Comparison of ENCODE assay signal across 19 cellular contexts in genomic region chr2:129050116-129050515, GRCh38.
"Had no signal": no experiment of that assay in that cellular context is flagged by ENCODE, and none has a peak within 500 bp of the region (broad histone marks: within the 10 kb centered on the region; RNA-seq: fewer than 3 reads in every experiment).

No MANE protein-coding gene starts in this region.

- H3K27me3 Mint-ChIP-seq: activated CD8-positive, alpha-beta memory T cell treated with anti-CD3 and anti-CD28 coated beads, Interleukin-2, amount 10 ng/mL, durations not matched to agents 7 days and 5 days; activated naive CD4-positive, alpha-beta T cell treated with anti-CD3 and anti-CD28 coated beads, Interleukin-2, amount 50 U/mL, for 24 hours; activated T-cell treated with anti-CD3 and anti-CD28 coated beads, Interleukin-2, amount 50 U/mL, for 24 hours; effector memory CD8-positive, alpha-beta T cell; stimulated activated memory B cell treated with anti-CD40 and anti-IgM and Interleukin-4, amounts not matched to agents 10 μg/mL and 1 μg/mL and 100 μg/mL, for 72 hours had no signal

- ATAC-seq: activated CD8-positive, alpha-beta memory T cell treated with anti-CD3 and anti-CD28 coated beads, Interleukin-2, amount 10 ng/mL, durations not matched to agents 7 days and 5 days; effector memory CD8-positive, alpha-beta T cell; gastroesophageal sphincter; sciatic nerve; stimulated activated memory B cell treated with anti-CD40 and anti-IgM and Interleukin-4, amounts not matched to agents 10 μg/mL and 1 μg/mL and 100 μg/mL, for 72 hours had no signal

- DNase-seq: activated CD4-positive, alpha-beta T cell treated with anti-CD3 and anti-CD28 coated beads for 48 hours; activated CD8-positive, alpha-beta memory T cell treated with anti-CD3 and anti-CD28 coated beads, Interleukin-2, amount 10 ng/mL, durations not matched to agents 7 days and 5 days; activated effector memory CD4-positive, alpha-beta T cell treated with Interleukin-2 at 50 U/mL for 16 hours; activated T-cell treated with anti-CD3 and anti-CD28 coated beads, Interleukin-2, amount 50 U/mL, for 24 hours; cerebellar nuclear complex; effector memory CD8-positive, alpha-beta T cell; kidney; left ventricle myocardium inferior; nephron progenitor cell; spleen; stimulated activated CD4-positive, alpha-beta T cell treated with anti-CD3 and anti-CD28 coated beads, Interleukin-1b, Interleukin-23, amount 100 ng/mL, for 48 hours had no signal

- H3K4me1 ChIP-seq: gastroesophageal sphincter, left ventricle myocardium inferior, spleen, tibial nerve, vagina had no signal

- H3K4me1 Mint-ChIP-seq: activated CD8-positive, alpha-beta memory T cell treated with anti-CD3 and anti-CD28 coated beads, Interleukin-2, amount 10 ng/mL, durations not matched to agents 7 days and 5 days; activated naive CD4-positive, alpha-beta T cell treated with anti-CD3 and anti-CD28 coated beads, Interleukin-2, amount 50 U/mL, for 24 hours; nephron progenitor cell; stimulated activated memory B cell treated with anti-CD40 and anti-IgM and Interleukin-4, amounts not matched to agents 10 μg/mL and 1 μg/mL and 100 μg/mL, for 72 hours had no signal

- H3K4me3 ChIP-seq: gastroesophageal sphincter, left ventricle myocardium inferior, spleen, tibial nerve, vagina had no signal

- H3K9me3 ChIP-seq: gastroesophageal sphincter, vagina had no signal

- H3K9me3 Mint-ChIP-seq: activated naive CD4-positive, alpha-beta T cell treated with anti-CD3 and anti-CD28 coated beads, Interleukin-2, amount 50 U/mL, for 24 hours; dendritic cell treated with granulocyte-macrophage colony-stimulating factor and Interleukin-4, amounts not matched to agents 40 ng/mL and 50 ng/mL, for 4 days; effector memory CD8-positive, alpha-beta T cell had no signal

- H3K36me3 Mint-ChIP-seq: activated CD8-positive, alpha-beta memory T cell treated with anti-CD3 and anti-CD28 coated beads, Interleukin-2, amount 10 ng/mL, durations not matched to agents 7 days and 5 days; activated naive CD4-positive, alpha-beta T cell treated with anti-CD3 and anti-CD28 coated beads, Interleukin-2, amount 50 U/mL, for 24 hours; stimulated activated memory B cell treated with anti-CD40 and anti-IgM and Interleukin-4, amounts not matched to agents 10 μg/mL and 1 μg/mL and 100 μg/mL, for 72 hours had no signal

- H3K27me3 ChIP-seq: gastroesophageal sphincter, tibial nerve, vagina had no signal

- H3K36me3 ChIP-seq: gastroesophageal sphincter, left ventricle myocardium inferior, spleen, tibial nerve, vagina had no signal

- H3K27ac Mint-ChIP-seq: activated CD8-positive, alpha-beta memory T cell treated with anti-CD3 and anti-CD28 coated beads, Interleukin-2, amount 10 ng/mL, durations not matched to agents 7 days and 5 days; activated naive CD4-positive, alpha-beta T cell treated with anti-CD3 and anti-CD28 coated beads, Interleukin-2, amount 50 U/mL, for 24 hours; activated T-cell treated with anti-CD3 and anti-CD28 coated beads, Interleukin-2, amount 50 U/mL, for 24 hours; dendritic cell treated with granulocyte-macrophage colony-stimulating factor and Interleukin-4, amounts not matched to agents 40 ng/mL and 50 ng/mL, for 4 days; effector memory CD8-positive, alpha-beta T cell; nephron progenitor cell; stimulated activated memory B cell treated with anti-CD40 and anti-IgM and Interleukin-4, amounts not matched to agents 10 μg/mL and 1 μg/mL and 100 μg/mL, for 72 hours had no signal

- H3K27ac ChIP-seq: gastroesophageal sphincter, left ventricle myocardium inferior, spleen, tibial nerve, vagina, VCaP had no signal

- H3K4me3 Mint-ChIP-seq: activated CD8-positive, alpha-beta memory T cell treated with anti-CD3 and anti-CD28 coated beads, Interleukin-2, amount 10 ng/mL, durations not matched to agents 7 days and 5 days; activated naive CD4-positive, alpha-beta T cell treated with anti-CD3 and anti-CD28 coated beads, Interleukin-2, amount 50 U/mL, for 24 hours; activated T-cell treated with anti-CD3 and anti-CD28 coated beads, Interleukin-2, amount 50 U/mL, for 24 hours; dendritic cell treated with granulocyte-macrophage colony-stimulating factor and Interleukin-4, amounts not matched to agents 40 ng/mL and 50 ng/mL, for 4 days; effector memory CD8-positive, alpha-beta T cell; nephron progenitor cell; stimulated activated memory B cell treated with anti-CD40 and anti-IgM and Interleukin-4, amounts not matched to agents 10 μg/mL and 1 μg/mL and 100 μg/mL, for 72 hours had no signal
